ENCODE assay signal across 25 cellular contexts in genomic region chr6:24848461-24848860, GRCh38. TPM values are rescaled to one million over a fixed set of nuclear protein-coding genes. Genes with fewer than 3 reads are reported as not detected.
DNase-seq lines count a peak whose midpoint lies in the region; ATAC-seq, FAIRE-seq and TF ChIP-seq lines count a peak whose summit lies in the region.
"Had no signal": no experiment of that assay in that cellular context is flagged by ENCODE, and none has a peak within 500 bp of the region (broad histone marks: within the 10 kb centered on the region; RNA-seq: fewer than 3 reads in every experiment).

No MANE protein-coding gene starts in this region.

- H3K4me1 Mint-ChIP-seq in activated naive CD8-positive, alpha-beta T cell (ENCODE audit: low read depth): peaks cover 49% of the 10 kb centered on the region
- H3K4me1 Mint-ChIP-seq in naive thymus-derived CD8-positive, alpha-beta T cell: peaks cover 22 to 61% (median 37%) of the 10 kb centered on the region in 4 donors
- peaks cover 13 to 39% of the 10 kb centered on the region in 2 donors for H3K4me1 Mint-ChIP-seq in stimulated activated naive B cell treated with anti-CD40 and anti-IgM and Interleukin-4, amounts not matched to agents 10 μg/mL and 1 μg/mL and 100 μg/mL, for 72 hours

- H3K4me3 ChIP-seq in pancreas: no peak overlapping the region
- H3K4me3 ChIP-seq: colonic mucosa, tibial nerve had no signal

- no peak for ATAC-seq in naive thymus-derived CD8-positive, alpha-beta T cell
- ATAC-seq in pancreas (no peak), GM21528 (IDR thresholded peaks at IDR 0.05; ENCODE audit: low FRiP score, unreplicated experiment) (no peak)
- ATAC-seq in stimulated activated naive B cell treated with anti-CD40 and anti-IgM and Interleukin-4, amounts not matched to agents 10 μg/mL and 1 μg/mL and 100 μg/mL, for 72 hours (replicated peaks): no peak
- ATAC-seq: foreskin keratinocyte had no signal

- no peaks in the 10 kb centered on the region for H3K4me1 ChIP-seq in pancreas
- H3K4me1 ChIP-seq: colonic mucosa, foreskin keratinocyte, tibial nerve had no signal

- POLR2A ChIA-PET in naive thymus-derived CD8-positive, alpha-beta T cell (lab: Charles Lee): interaction anchor here (1.1 kb wide), 1 partner anchor 71 kb away, joined by 3 read pairs; no protein-coding TSS in a partner anchor

- H3K27ac Mint-ChIP-seq in activated naive CD8-positive, alpha-beta T cell: peak overlapping the region; percentile 92
- H3K27ac Mint-ChIP-seq in naive thymus-derived CD8-positive, alpha-beta T cell: peak overlapping the region; percentile 46 to 91 (median 74)
- no peak overlapping the region for H3K27ac Mint-ChIP-seq in stimulated activated naive B cell treated with anti-CD40 and anti-IgM and Interleukin-4, amounts not matched to agents 10 μg/mL and 1 μg/mL and 100 μg/mL, for 72 hours

- FAIRE-seq in pancreas (lab: Jason Lieb, UNC): no peak
- FAIRE-seq: endothelial cell of umbilical vein, GM18507 had no signal

- DNase-seq in DMS153 (lab: John Stamatoyannopoulos, UW) (peak; percentile 25), DMS153 treated with DMSO at 0.1 percent for 48 hours (lab: John Stamatoyannopoulos, UW; ENCODE audit: unreplicated experiment) (no peak), NCI-H187 treated with DMSO at 0.1 percent for 48 hours (lab: John Stamatoyannopoulos, UW) (peak; percentile 68), pancreas (no peak)
- DNase-seq in naive thymus-derived CD8-positive, alpha-beta T cell: no peak
- DNase-seq in stimulated activated naive B cell treated with anti-CD40 and anti-IgM and Interleukin-4, amounts not matched to agents 10 μg/mL and 1 μg/mL and 100 μg/mL, for 72 hours: no peak
- DNase-seq: activated effector memory CD4-positive, alpha-beta T cell treated with Interleukin-2 at 50 U/mL for 16 hours; colonic mucosa; foreskin keratinocyte; HCEC 1CT; NCI-H1092; NCI-H2171 treated with DMSO at 0.1 percent for 48 hours; NK-92 treated with Interleukin-12 subunit alpha and Interleukin-12 subunit beta, amount 100 ng/mL, for 24 hours; stimulated activated CD4-positive, alpha-beta T cell treated with anti-CD3 and anti-CD28 coated beads, Interleukin-12 subunit alpha, Interleukin-12 subunit beta, amount 100 ng/mL, for 4 hours; stimulated activated naive CD4-positive, alpha-beta T cell had no signal

- H3K27ac ChIP-seq in pancreas: no peak overlapping the region
- H3K27ac ChIP-seq: 22Rv1, colonic mucosa, foreskin keratinocyte, tibial nerve, VCaP had no signal

- H3K4me3 Mint-ChIP-seq in activated naive CD8-positive, alpha-beta T cell: no peak overlapping the region
- peak overlapping the region in 1 of 10 donors; percentile 13 for H3K4me3 Mint-ChIP-seq in naive thymus-derived CD8-positive, alpha-beta T cell
- H3K4me3 Mint-ChIP-seq in stimulated activated naive B cell treated with anti-CD40 and anti-IgM and Interleukin-4, amounts not matched to agents 10 μg/mL and 1 μg/mL and 100 μg/mL, for 72 hours: no peak overlapping the region

- WGBS in pancreas, 2 donors: 93 to 96% methylated on average over 4 of the region's 4 CpGs

- H3K36me3 ChIP-seq in pancreas: no peaks in the 10 kb centered on the region
- H3K36me3 ChIP-seq: colonic mucosa had no signal

- TF ChIP-seq CTCF in pancreas (IDR thresholded peaks at IDR 0.05): no peak

- intact Hi-C loops in pancreas (cut with DNase I): no loop called here

- no peaks in the 10 kb centered on the region for H3K9me3 Mint-ChIP-seq in activated naive CD8-positive, alpha-beta T cell (ENCODE audit: low read depth)
- H3K9me3 Mint-ChIP-seq in naive thymus-derived CD8-positive, alpha-beta T cell: no peaks in the 10 kb centered on the region
- H3K9me3 Mint-ChIP-seq in stimulated activated naive B cell treated with anti-CD40 and anti-IgM and Interleukin-4, amounts not matched to agents 10 μg/mL and 1 μg/mL and 100 μg/mL, for 72 hours: no peaks in the 10 kb centered on the region

- no peaks in the 10 kb centered on the region for H3K27me3 ChIP-seq in pancreas
- H3K27me3 ChIP-seq: colonic mucosa, foreskin keratinocyte, tibial nerve had no signal

- H3K36me3 Mint-ChIP-seq in activated naive CD8-positive, alpha-beta T cell: peaks cover 10% of the 10 kb centered on the region
- peaks cover 18 to 97% (median 40%) of the 10 kb centered on the region in 3 donors for H3K36me3 Mint-ChIP-seq in naive thymus-derived CD8-positive, alpha-beta T cell
- H3K36me3 Mint-ChIP-seq in stimulated activated naive B cell treated with anti-CD40 and anti-IgM and Interleukin-4, amounts not matched to agents 10 μg/mL and 1 μg/mL and 100 μg/mL, for 72 hours: peaks cover 31 to 52% of the 10 kb centered on the region in 2 donors

- H3K27me3 Mint-ChIP-seq in activated naive CD8-positive, alpha-beta T cell: no peaks in the 10 kb centered on the region
- no peaks in the 10 kb centered on the region for H3K27me3 Mint-ChIP-seq in naive thymus-derived CD8-positive, alpha-beta T cell
- H3K27me3 Mint-ChIP-seq in stimulated activated naive B cell treated with anti-CD40 and anti-IgM and Interleukin-4, amounts not matched to agents 10 μg/mL and 1 μg/mL and 100 μg/mL, for 72 hours: no peaks in the 10 kb centered on the region

- no peaks in the 10 kb centered on the region for H3K9me3 ChIP-seq in pancreas
- H3K9me3 ChIP-seq: colonic mucosa, tibial nerve had no signal

RNA-seq across cellular contexts. Expression of gene ARMH2, which starts 49.7 kb away (rescaled TPM):
- total RNA-seq in naive thymus-derived CD8-positive, alpha-beta T cell: 1 to 10 TPM; 4.5 to 7.1 TPM
- under 1 TPM in 2 of 3 donors, not detected in 1; 0.26 to 0.27 TPM for polyA plus RNA-seq in naive thymus-derived CD8-positive, alpha-beta T cell
- not detected for total RNA-seq in pancreas
- polyA plus RNA-seq in pancreas: not detected
- total RNA-seq: activated CD8-positive, alpha-beta memory T cell treated with anti-CD3 and anti-CD28 coated beads for 36 hours; colonic mucosa; endothelial cell of umbilical vein; foreskin keratinocyte; lower leg skin; tibial nerve had no signal
- polyA plus RNA-seq: BJ, endothelial cell of umbilical vein, foreskin keratinocyte had no signal

Comparison
In these comparisons a context has a peak if more than half of its experiments do, and no peak if none do; other contexts are left out.
1. DNase-seq: peak in DMS153 (single experiment) and NCI-H187 treated with DMSO at 0.1 percent for 48 hours (single experiment); none in DMS153 treated with DMSO at 0.1 percent for 48 hours (single experiment), naive thymus-derived CD8-positive, alpha-beta T cell (0 of 10), pancreas (0 of 6) and stimulated activated naive B cell treated with anti-CD40 and anti-IgM and Interleukin-4, amounts not matched to agents 10 μg/mL and 1 μg/mL and 100 μg/mL, for 72 hours (single experiment).
2. RNA of gene ARMH2, which starts 49.7 kb away (total RNA-seq): 4.5 to 7.1 TPM in naive thymus-derived CD8-positive, alpha-beta T cell; not detected in pancreas; every median in the first group is over 4 times any median in the second.